ENCODE assay signal across 19 cellular contexts in genomic region chrX:85573801-85574200, GRCh38.
DNase-seq lines count a peak whose midpoint lies in the region; ATAC-seq and TF ChIP-seq lines count a peak whose summit lies in the region.
"Had no signal": no experiment of that assay in that cellular context is flagged by ENCODE, and none has a peak within 500 bp of the region (broad histone marks: within the 10 kb centered on the region; RNA-seq: fewer than 3 reads in every experiment).

No MANE protein-coding gene starts in this region.

- H3K9me3 ChIP-seq in vagina = no peaks in the 10 kb centered on the region
- H3K9me3 ChIP-seq: BE2C, HAP-1 had no signal

- no peak overlapping the region for H3K27ac Mint-ChIP-seq in activated CD4-positive, alpha-beta T cell treated with anti-CD3 and anti-CD28 coated beads for 36 hours
- H3K27ac Mint-ChIP-seq in activated T-helper 17 cell treated with anti-CD3 and anti-CD28 coated beads, Interleukin-2, amount 50 U/mL, for 72 hours = no peak overlapping the region
- H3K27ac Mint-ChIP-seq: CD4-positive, alpha-beta T cell had no signal

- H3K36me3 Mint-ChIP-seq in activated CD4-positive, alpha-beta T cell treated with anti-CD3 and anti-CD28 coated beads for 36 hours (ENCODE audit: low read depth) = no peaks in the 10 kb centered on the region
- H3K36me3 Mint-ChIP-seq in activated T-helper 17 cell treated with anti-CD3 and anti-CD28 coated beads, Interleukin-2, amount 50 U/mL, for 72 hours (ENCODE audit: low read depth) = no peaks in the 10 kb centered on the region

- ATAC-seq in activated CD4-positive, alpha-beta T cell treated with anti-CD3 and anti-CD28 coated beads for 36 hours = peak; percentile 74
- ATAC-seq in GM19395 (IDR thresholded peaks at IDR 0.05; ENCODE audit: unreplicated experiment) (peak; percentile 50), HG03039 (IDR thresholded peaks at IDR 0.05; ENCODE audit: unreplicated experiment) (peak; percentile 73), HG02623 (IDR thresholded peaks at IDR 0.05; ENCODE audit: unreplicated experiment) (no peak)
- peak; percentile 71 for ATAC-seq in activated T-helper 17 cell treated with anti-CD3 and anti-CD28 coated beads, Interleukin-2, amount 50 U/mL, for 72 hours (replicated peaks)
- ATAC-seq: K562 had no signal

- TF ChIP-seq CTCF in vagina (IDR thresholded peaks at IDR 0.05) = no peak

- no peaks in the 10 kb centered on the region for H3K27me3 Mint-ChIP-seq in activated CD4-positive, alpha-beta T cell treated with anti-CD3 and anti-CD28 coated beads for 36 hours
- no peaks in the 10 kb centered on the region for H3K27me3 Mint-ChIP-seq in activated T-helper 17 cell treated with anti-CD3 and anti-CD28 coated beads, Interleukin-2, amount 50 U/mL, for 72 hours
- H3K27me3 Mint-ChIP-seq: CD4-positive, alpha-beta T cell had no signal

- H3K36me3 ChIP-seq in vagina = no peaks in the 10 kb centered on the region
- H3K36me3 ChIP-seq: BE2C, HAP-1 had no signal

- POLR2A ChIA-PET in activated CD4-positive, alpha-beta T cell treated with anti-CD3 and anti-CD28 coated beads for 36 hours (lab: Charles Lee) = no interaction called here

- H3K4me3 ChIP-seq in vagina = no peak overlapping the region
- H3K4me3 ChIP-seq: HAP-1, K562, SK-N-MC had no signal

- H3K4me1 ChIP-seq in vagina = no peaks in the 10 kb centered on the region
- H3K4me1 ChIP-seq: BE2C had no signal

- CTCF ChIA-PET in activated CD4-positive, alpha-beta T cell treated with anti-CD3 and anti-CD28 coated beads for 36 hours (lab: Charles Lee) = no interaction called here

- H3K27ac ChIP-seq in vagina = no peak overlapping the region
- H3K27ac ChIP-seq: 22Rv1, SK-N-MC had no signal

- no peak overlapping the region for H3K4me3 Mint-ChIP-seq in activated CD4-positive, alpha-beta T cell treated with anti-CD3 and anti-CD28 coated beads for 36 hours
- no peak overlapping the region for H3K4me3 Mint-ChIP-seq in activated T-helper 17 cell treated with anti-CD3 and anti-CD28 coated beads, Interleukin-2, amount 50 U/mL, for 72 hours
- H3K4me3 Mint-ChIP-seq: CD4-positive, alpha-beta T cell had no signal

- intact Hi-C loops in activated CD4-positive, alpha-beta T cell treated with anti-CD3 and anti-CD28 coated beads for 36 hours (cut with DNase I, micrococcal nuclease) = no loop called here
- intact Hi-C loops in vagina (cut with DNase I) = no loop called here

- no peaks in the 10 kb centered on the region for H3K9me3 Mint-ChIP-seq in activated CD4-positive, alpha-beta T cell treated with anti-CD3 and anti-CD28 coated beads for 36 hours (ENCODE audit: low read depth)
- H3K9me3 Mint-ChIP-seq in activated T-helper 17 cell treated with anti-CD3 and anti-CD28 coated beads, Interleukin-2, amount 50 U/mL, for 72 hours = no peaks in the 10 kb centered on the region
- H3K9me3 Mint-ChIP-seq: CD4-positive, alpha-beta T cell had no signal

- H3K27me3 ChIP-seq in vagina = no peaks in the 10 kb centered on the region
- H3K27me3 ChIP-seq: BE2C had no signal

- TF ChIP-seq POLR2A in vagina (IDR thresholded peaks at IDR 0.05) = no peak

- peak; percentile 6 for DNase-seq in activated CD4-positive, alpha-beta T cell treated with anti-CD3 and anti-CD28 coated beads for 36 hours
- no peak for DNase-seq in activated CD4-positive, alpha-beta T cell treated with anti-CD3 and anti-CD28 coated beads, Interleukin-2, amount 50 U/mL, for 1 hour
- DNase-seq in DMS53 (lab: John Stamatoyannopoulos, UW) = no peak
- no peak for DNase-seq in vagina (ENCODE audit: extremely low spot score in 2 of 2)
- DNase-seq: BE2C; Calu3; CD4-positive, alpha-beta T cell; NCI-H1436; NCI-H2029; NCI-H2171 treated with DMSO at 0.1 percent for 48 hours; Right ventricle myocardium superior had no signal

- peaks cover 6% of the 10 kb centered on the region for H3K4me1 Mint-ChIP-seq in activated CD4-positive, alpha-beta T cell treated with anti-CD3 and anti-CD28 coated beads for 36 hours
- no peaks in the 10 kb centered on the region for H3K4me1 Mint-ChIP-seq in activated T-helper 17 cell treated with anti-CD3 and anti-CD28 coated beads, Interleukin-2, amount 50 U/mL, for 72 hours
